In genomic region chr4:155430895-155431467, GRCh38 we compare ENCODE assay signal across 29 cellular contexts.
"Had no signal": no experiment of that assay in that cellular context is flagged by ENCODE, and none has a peak within 500 bp of the region (broad histone marks: within the 10 kb centered on the region; RNA-seq: fewer than 3 reads in every experiment).

No MANE protein-coding gene starts in this region.

- DNase-seq: activated CD4-positive, alpha-beta memory T cell treated with anti-CD3 and anti-CD28 coated beads, Interleukin-2, amount 10 ng/mL, durations not matched to agents 7 days and 5 days; activated CD4-positive, alpha-beta T cell treated with anti-CD3 and anti-CD28 coated beads for 1 hour; activated CD4-positive, alpha-beta T cell treated with anti-CD3 and anti-CD28 coated beads for 48 hours; activated CD4-positive, CD25-positive, alpha-beta regulatory T cell; activated CD8-positive, alpha-beta memory T cell treated with anti-CD3 and anti-CD28 coated beads for 24 hours; activated CD8-positive, alpha-beta memory T cell treated with anti-CD3 and anti-CD28 coated beads, Interleukin-2, amount 10 ng/mL, durations not matched to agents 7 days and 5 days; activated CD8-positive, alpha-beta memory T cell treated with anti-CD3 and anti-CD28 coated beads, Interleukin-2, amount 50 U/mL, for 48 hours; activated effector memory CD4-positive, alpha-beta T cell treated with Interleukin-2 at 50 U/mL for 16 hours; activated naive CD4-positive, alpha-beta T cell treated with anti-CD3 and anti-CD28 coated beads, Interleukin-2, amount 10 ng/mL, durations not matched to agents 7 days and 5 days; activated naive CD8-positive, alpha-beta T cell treated with anti-CD3 and anti-CD28 coated beads, Interleukin-2, amount 50 U/mL, for 24 hours; activated T-cell treated with anti-CD3 and anti-CD28 coated beads, Interleukin-2, amount 50 U/mL, for 48 hours; anterior cingulate cortex; caudate nucleus; NCI-H1105; NCI-H1417 treated with DMSO at 0.1 percent for 48 hours; NCI-H187 treated with DMSO at 0.1 percent for 48 hours; NCI-H2171; NCI-H510A; Peyer's patch; RPMI8226; SHP77 treated with DMSO at 0.1 percent for 48 hours; SW 1271; T-helper 1 cell; T-helper 2 cell; T-helper 9 cell; WERI-Rb-1 had no signal

- H3K9me3 Mint-ChIP-seq: activated naive CD8-positive, alpha-beta T cell treated with anti-CD3 and anti-CD28 coated beads, Interleukin-2, amount 50 U/mL, for 24 hours had no signal

- H3K9me3 ChIP-seq: SJSA1 had no signal

- ATAC-seq: activated CD8-positive, alpha-beta memory T cell treated with anti-CD3 and anti-CD28 coated beads, Interleukin-2, amount 10 ng/mL, durations not matched to agents 7 days and 5 days; activated naive CD8-positive, alpha-beta T cell treated with anti-CD3 and anti-CD28 coated beads, Interleukin-2, amount 50 U/mL, for 24 hours had no signal

- H3K4me1 Mint-ChIP-seq: activated CD8-positive, alpha-beta memory T cell treated with anti-CD3 and anti-CD28 coated beads, Interleukin-2, amount 10 ng/mL, durations not matched to agents 7 days and 5 days; activated naive CD4-positive, alpha-beta T cell treated with anti-CD3 and anti-CD28 coated beads, Interleukin-2, amount 10 ng/mL, durations not matched to agents 7 days and 5 days; activated naive CD8-positive, alpha-beta T cell treated with anti-CD3 and anti-CD28 coated beads, Interleukin-2, amount 50 U/mL, for 24 hours had no signal

- H3K27me3 Mint-ChIP-seq: activated CD8-positive, alpha-beta memory T cell treated with anti-CD3 and anti-CD28 coated beads, Interleukin-2, amount 10 ng/mL, durations not matched to agents 7 days and 5 days; activated naive CD4-positive, alpha-beta T cell treated with anti-CD3 and anti-CD28 coated beads, Interleukin-2, amount 10 ng/mL, durations not matched to agents 7 days and 5 days; brain had no signal

- H3K36me3 Mint-ChIP-seq: activated CD8-positive, alpha-beta memory T cell treated with anti-CD3 and anti-CD28 coated beads, Interleukin-2, amount 10 ng/mL, durations not matched to agents 7 days and 5 days; activated naive CD4-positive, alpha-beta T cell treated with anti-CD3 and anti-CD28 coated beads, Interleukin-2, amount 10 ng/mL, durations not matched to agents 7 days and 5 days; brain had no signal

- H3K27ac Mint-ChIP-seq: activated CD4-positive, alpha-beta memory T cell treated with anti-CD3 and anti-CD28 coated beads, Interleukin-2, amount 10 ng/mL, durations not matched to agents 7 days and 5 days; activated CD8-positive, alpha-beta memory T cell treated with anti-CD3 and anti-CD28 coated beads, Interleukin-2, amount 10 ng/mL, durations not matched to agents 7 days and 5 days; activated naive CD4-positive, alpha-beta T cell treated with anti-CD3 and anti-CD28 coated beads, Interleukin-2, amount 10 ng/mL, durations not matched to agents 7 days and 5 days; activated naive CD8-positive, alpha-beta T cell; activated naive CD8-positive, alpha-beta T cell treated with anti-CD3 and anti-CD28 coated beads, Interleukin-2, amount 50 U/mL, for 24 hours; brain had no signal

- H3K4me3 ChIP-seq: Peyer's patch, SJSA1 had no signal

- H3K4me3 Mint-ChIP-seq: activated CD4-positive, alpha-beta memory T cell treated with anti-CD3 and anti-CD28 coated beads, Interleukin-2, amount 10 ng/mL, durations not matched to agents 7 days and 5 days; activated CD8-positive, alpha-beta memory T cell treated with anti-CD3 and anti-CD28 coated beads, Interleukin-2, amount 10 ng/mL, durations not matched to agents 7 days and 5 days; activated naive CD4-positive, alpha-beta T cell treated with anti-CD3 and anti-CD28 coated beads, Interleukin-2, amount 10 ng/mL, durations not matched to agents 7 days and 5 days; activated naive CD8-positive, alpha-beta T cell; activated naive CD8-positive, alpha-beta T cell treated with anti-CD3 and anti-CD28 coated beads, Interleukin-2, amount 50 U/mL, for 24 hours; brain had no signal

- H3K36me3 ChIP-seq: Peyer's patch, SJSA1, WERI-Rb-1 had no signal

- H3K27me3 ChIP-seq: Peyer's patch, SJSA1 had no signal

- H3K4me1 ChIP-seq: Peyer's patch, SJSA1 had no signal
